ENCODE assay signal across 17 cellular contexts in the genomic region with DNA sequence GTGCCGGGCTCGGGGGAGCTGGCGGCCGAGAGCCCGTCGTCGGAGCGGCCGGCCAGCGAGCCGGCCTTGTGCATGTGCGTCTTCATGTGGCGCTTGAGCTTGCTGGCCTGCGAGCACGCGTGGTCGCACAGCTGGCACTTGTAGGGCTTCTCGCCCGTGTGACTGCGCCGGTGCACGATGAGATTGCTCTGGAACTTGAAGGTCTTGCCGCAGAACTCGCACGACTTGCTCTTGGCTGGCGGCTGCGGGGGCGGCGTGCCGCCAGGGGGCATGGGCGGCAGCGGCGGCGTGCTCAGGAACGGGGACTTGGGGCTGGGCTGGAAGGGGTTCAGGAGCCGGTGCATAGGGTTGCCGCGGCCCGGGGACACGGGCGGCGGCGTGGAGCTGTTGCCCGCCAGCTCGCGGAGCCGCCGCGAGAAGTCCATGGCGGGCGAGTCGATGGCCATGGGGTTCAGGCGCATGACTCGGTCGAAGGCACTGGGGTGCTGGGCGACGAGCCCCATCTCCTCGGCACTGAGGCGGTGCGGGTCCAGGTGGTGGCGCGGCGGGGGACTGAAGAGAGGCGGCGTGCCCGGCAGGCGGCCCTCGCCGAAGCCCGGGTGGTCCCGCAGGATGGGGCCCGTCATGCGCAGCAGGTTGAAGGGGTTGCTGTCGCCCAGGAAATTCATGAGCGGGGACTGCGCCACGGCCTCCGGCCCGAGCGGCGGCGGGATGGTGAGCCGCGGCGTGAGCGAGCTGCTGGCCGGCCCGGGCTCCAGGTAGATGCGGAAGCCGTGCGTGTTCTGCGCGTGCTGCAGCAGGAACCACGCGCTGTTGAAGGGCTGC.
"Had no signal": no experiment of that assay in that cellular context is flagged by ENCODE, and none has a peak within 500 bp of the region (broad histone marks: within the 10 kb centered on the region; RNA-seq: fewer than 3 reads in every experiment).

No MANE protein-coding gene starts in this region.

- H3K27me3 Mint-ChIP-seq: activated CD4-positive, alpha-beta T cell treated with anti-CD3 and anti-CD28 coated beads for 36 hours had no signal

- H3K9me3 Mint-ChIP-seq: immature natural killer cell had no signal

- FAIRE-seq: pancreas had no signal

- H3K27ac ChIP-seq: brain microvascular endothelial cell, gastrocnemius medialis, heart left ventricle, pancreas, SJCRH30, spleen, transverse colon had no signal

- H3K4me1 ChIP-seq: gastrocnemius medialis, pancreas, SJCRH30 had no signal

- ATAC-seq: activated CD4-positive, alpha-beta T cell treated with anti-CD3 and anti-CD28 coated beads for 36 hours; gastrocnemius medialis; heart left ventricle; left cardiac atrium; pancreas; sciatic nerve had no signal

- H3K9me3 ChIP-seq: gastrocnemius medialis, heart left ventricle, pancreas, SJCRH30, transverse colon had no signal

- H3K4me3 ChIP-seq: gastrocnemius medialis, heart left ventricle, lung, pancreas, SJCRH30, spleen, transverse colon had no signal

- H3K27me3 ChIP-seq: brain microvascular endothelial cell, gastrocnemius medialis, pancreas, SJCRH30, spleen, transverse colon had no signal

- H3K4me3 Mint-ChIP-seq: activated CD4-positive, alpha-beta T cell treated with anti-CD3 and anti-CD28 coated beads for 36 hours; immature natural killer cell had no signal

- H3K36me3 ChIP-seq: brain microvascular endothelial cell, gastrocnemius medialis, heart left ventricle, pancreas, SJCRH30, transverse colon had no signal

- H3K27ac Mint-ChIP-seq: activated CD4-positive, alpha-beta T cell treated with anti-CD3 and anti-CD28 coated beads for 36 hours had no signal

- DNase-seq: activated CD4-positive, alpha-beta T cell treated with anti-CD3 and anti-CD28 coated beads for 36 hours; anterior cingulate cortex; brain microvascular endothelial cell; cerebellar nuclear complex; dermis blood vessel endothelial cell; gastrocnemius medialis; heart left ventricle; immature natural killer cell; left cardiac atrium; midbrain; pancreas; SJCRH30; spleen; T-helper 2 cell; transverse colon had no signal
